ENCODE assay signal across 36 cellular contexts in genomic region chr20:2796011-2796660, GRCh38. TPM values are rescaled to one million over a fixed set of nuclear protein-coding genes. Genes with fewer than 3 reads are reported as not detected.
"Had no signal": no experiment of that assay in that cellular context is flagged by ENCODE, and none has a peak within 500 bp of the region (broad histone marks: within the 10 kb centered on the region; RNA-seq: fewer than 3 reads in every experiment).

No MANE protein-coding gene starts in this region.

- H3K4me1 ChIP-seq: parathyroid adenoma, right lobe of liver had no signal

- H3K27ac Mint-ChIP-seq: immature natural killer cell; nephron; progenitor cell of endocrine pancreas; stimulated activated effector memory CD8-positive, alpha-beta T cell treated with anti-CD3 and anti-CD28 coated beads, Interleukin-12 subunit alpha, Interleukin-12 subunit beta, amount 100 ng/mL, for 72 hours; stimulated activated naive CD8-positive, alpha-beta T cell treated with anti-CD3 and anti-CD28 coated beads, Interleukin-15, Interleukin-2, amounts not matched to agents 100 ng/mL and 50 ng/mL, for 24 hours had no signal

- H2AFZ ChIP-seq: parathyroid adenoma had no signal

- H3K4me3 Mint-ChIP-seq: immature natural killer cell; naive thymus-derived CD8-positive, alpha-beta T cell; stimulated activated effector memory CD8-positive, alpha-beta T cell treated with anti-CD3 and anti-CD28 coated beads, Interleukin-12 subunit alpha, Interleukin-12 subunit beta, amount 100 ng/mL, for 72 hours; stimulated activated naive CD8-positive, alpha-beta T cell treated with anti-CD3 and anti-CD28 coated beads, Interleukin-15, Interleukin-2, amounts not matched to agents 100 ng/mL and 50 ng/mL, for 24 hours had no signal

- H3K9me3 ChIP-seq: left lung, lower lobe of right lung, right atrium auricular region, right lobe of liver, suprapubic skin, thoracic aorta, tibial artery, uterus had no signal

- ATAC-seq: heart left ventricle; left colon; left lung; lower lobe of right lung; naive thymus-derived CD8-positive, alpha-beta T cell; right lobe of liver; stimulated activated effector memory CD8-positive, alpha-beta T cell treated with anti-CD3 and anti-CD28 coated beads, Interleukin-12 subunit alpha, Interleukin-12 subunit beta, amount 100 ng/mL, for 72 hours had no signal

- H3K9me3 Mint-ChIP-seq: naive thymus-derived CD8-positive, alpha-beta T cell; nephron; stimulated activated effector memory CD8-positive, alpha-beta T cell treated with anti-CD3 and anti-CD28 coated beads, Interleukin-12 subunit alpha, Interleukin-12 subunit beta, amount 100 ng/mL, for 72 hours; stimulated activated naive CD8-positive, alpha-beta T cell treated with anti-CD3 and anti-CD28 coated beads, Interleukin-15, Interleukin-2, amounts not matched to agents 100 ng/mL and 50 ng/mL, for 24 hours had no signal

- H3K9ac ChIP-seq: parathyroid adenoma had no signal

- H3K36me3 Mint-ChIP-seq: immature natural killer cell had no signal

- H3K79me2 ChIP-seq: parathyroid adenoma had no signal

- H3K27ac ChIP-seq: heart left ventricle, left lung, lower lobe of right lung, parathyroid adenoma, right atrium auricular region, right lobe of liver, suprapubic skin, thoracic aorta, tibial artery, uterus had no signal

- H3K27me3 ChIP-seq: right lobe of liver, uterus had no signal

- H3K36me3 ChIP-seq: heart left ventricle, left lung, lower lobe of right lung, right atrium auricular region, right lobe of liver, suprapubic skin, thoracic aorta, tibial artery, uterus had no signal

- DNase-seq: heart left ventricle; hypothalamus; immature natural killer cell; kidney; left colon; left lung; lower lobe of right lung; mammary epithelial cell; mesenchymal stem cell; naive thymus-derived CD8-positive, alpha-beta T cell; nucleus accumbens; stimulated activated CD4-positive, alpha-beta T cell treated with anti-CD3 and anti-CD28 coated beads, Interleukin-12 subunit alpha, Interleukin-12 subunit beta, amount 100 ng/mL, for 4 hours; stimulated activated CD4-positive, alpha-beta T cell treated with anti-CD3 and anti-CD28 coated beads, Interleukin-15, amount 100 ng/mL, for 24 hours; stimulated activated CD4-positive, alpha-beta T cell treated with anti-CD3 and anti-CD28 coated beads, Interleukin-2, amount 100 ng/mL, for 24 hours; stimulated activated CD4-positive, alpha-beta T cell treated with anti-CD3 and anti-CD28 coated beads, Interleukin-4, amount 100 ng/mL, for 24 hours; stimulated activated naive CD4-positive, alpha-beta T cell; tibial artery; trophoblast cell; uterus had no signal

- H3K4me3 ChIP-seq: heart left ventricle, left lung, lower lobe of right lung, right atrium auricular region, right lobe of liver, suprapubic skin, thoracic aorta, tibial artery, uterus had no signal

RNA-seq across cellular contexts. Expression of gene CPXM1, which starts 4.3 kb away (rescaled TPM):
- total RNA-seq: thoracic aorta had no signal

RNA-seq across cellular contexts. Expression of gene C20orf141, which starts 18.7 kb away (rescaled TPM):
- total RNA-seq: heart left ventricle; kidney; left colon; left lung; liver; lower lobe of right lung; mammary epithelial cell; mucosa of gallbladder; naive thymus-derived CD8-positive, alpha-beta T cell; osteocyte; progenitor cell of endocrine pancreas; pulmonary artery endothelial cell; renal cortical epithelial cell; right atrium auricular region; right lobe of liver; skeletal muscle tissue; suprapubic skin; thoracic aorta; ureter; uterus had no signal

RNA-seq across cellular contexts. Expression of gene TMEM239, which starts 20.0 kb away (rescaled TPM):
- total RNA-seq: heart left ventricle; kidney; left colon; left lung; liver; lower lobe of right lung; mammary epithelial cell; mucosa of gallbladder; naive thymus-derived CD8-positive, alpha-beta T cell; osteocyte; progenitor cell of endocrine pancreas; pulmonary artery endothelial cell; renal cortical epithelial cell; right atrium auricular region; right lobe of liver; skeletal muscle tissue; subcutaneous adipose tissue; thoracic aorta; ureter; uterus had no signal
